In genomic region chr1:212760126-212760823, GRCh38 we compare ENCODE assay signal across 8 cellular contexts. TPM values are rescaled to one million over a fixed set of nuclear protein-coding genes. Genes with fewer than 3 reads are reported as not detected.
A peak's percentile ranks its signal among the peaks of the same experiment; 100 is the strongest.
DNase-seq lines count a peak whose midpoint lies in the region; ATAC-seq and TF ChIP-seq lines count a peak whose summit lies in the region.

No MANE protein-coding gene starts in this region.

- POLR2A ChIA-PET in activated CD8-positive, alpha-beta T cell treated with anti-CD3 and anti-CD28 coated beads for 36 hours (lab: Charles Lee) = no interaction called here

- H3K4me1 Mint-ChIP-seq in activated CD8-positive, alpha-beta T cell treated with anti-CD3 and anti-CD28 coated beads for 36 hours (ENCODE audit: low read depth) = peaks cover 17% of the 10 kb centered on the region

- DNase-seq in GM06990 (ENCODE audit: extremely low read depth, insufficient read length) = no peak
- DNase-seq in HuH-7 (ENCODE audit: low spot score) = peak; percentile 44
- DNase-seq in activated CD8-positive, alpha-beta T cell treated with anti-CD3 and anti-CD28 coated beads for 36 hours = peak; percentile 76
- no peak for DNase-seq in foreskin keratinocyte
- peak; percentile 12 for DNase-seq in stimulated activated CD8-positive, alpha-beta memory T cell treated with anti-CD3 and anti-CD28 coated beads, Interleukin-12 subunit alpha, Interleukin-12 subunit beta, amount 100 ng/mL, for 4 hours (ENCODE audit: low read depth)

- peaks cover 20% of the 10 kb centered on the region for H3K36me3 Mint-ChIP-seq in activated CD8-positive, alpha-beta T cell treated with anti-CD3 and anti-CD28 coated beads for 36 hours (ENCODE audit: low read depth)

- no peak overlapping the region for H3K27ac ChIP-seq in foreskin keratinocyte

- H3K4me3 ChIP-seq in GM06990 (replicated peaks; ENCODE audit: low read depth, low read length) = no peak overlapping the region

- CTCF ChIA-PET in activated CD8-positive, alpha-beta T cell treated with anti-CD3 and anti-CD28 coated beads for 36 hours (lab: Charles Lee) = interaction anchor here (0.6 to 5.6 kb wide), 9 partner anchors 9 to 94 kb away, joined by 3 to 35 read pairs (median 5); no protein-coding TSS in a partner anchor

- no peak overlapping the region for H3K4me3 Mint-ChIP-seq in activated CD8-positive, alpha-beta T cell treated with anti-CD3 and anti-CD28 coated beads for 36 hours

- peak; percentile 77 for TF ChIP-seq CTCF in GM06990 (IDR thresholded peaks at IDR 0.05; ENCODE audit: insufficient read depth, low read length, poor library complexity, severe bottlenecking)
- TF ChIP-seq CTCF in activated CD8-positive, alpha-beta T cell treated with anti-CD3 and anti-CD28 coated beads for 36 hours (IDR thresholded peaks at IDR 0.05) = peak; percentile 62
- TF ChIP-seq CTCF in foreskin keratinocyte (conservative IDR thresholded peaks at IDR 0.05) = peak; percentile 49

- ATAC-seq in activated CD8-positive, alpha-beta T cell treated with anti-CD3 and anti-CD28 coated beads for 36 hours = peak; percentile 96
- ATAC-seq in foreskin keratinocyte (peak; percentile 65), HG03025 (IDR thresholded peaks at IDR 0.05; ENCODE audit: low FRiP score, unreplicated experiment) (no peak), HG02938 (IDR thresholded peaks at IDR 0.05; ENCODE audit: unreplicated experiment) (no peak), GM21737 (IDR thresholded peaks at IDR 0.05; ENCODE audit: unreplicated experiment) (no peak)

- H3K9me3 Mint-ChIP-seq in activated CD8-positive, alpha-beta T cell treated with anti-CD3 and anti-CD28 coated beads for 36 hours = no peaks in the 10 kb centered on the region

- intact Hi-C loops in activated CD8-positive, alpha-beta T cell treated with anti-CD3 and anti-CD28 coated beads for 36 hours (cut with micrococcal nuclease) = loop anchor here (10.0 kb wide), 1 partner anchor 285 kb away; no protein-coding TSS in a partner anchor

- H3K27ac Mint-ChIP-seq in activated CD8-positive, alpha-beta T cell treated with anti-CD3 and anti-CD28 coated beads for 36 hours = no peak overlapping the region

- H3K36me3 ChIP-seq in GM06990 (ENCODE audit: control insufficient read depth, insufficient read depth, low read length) = peaks cover 4% of the 10 kb centered on the region

- no peaks in the 10 kb centered on the region for H3K4me1 ChIP-seq in foreskin keratinocyte

- H3K27me3 Mint-ChIP-seq in activated CD8-positive, alpha-beta T cell treated with anti-CD3 and anti-CD28 coated beads for 36 hours = no peaks in the 10 kb centered on the region

- no peaks in the 10 kb centered on the region for H3K27me3 ChIP-seq in GM06990 (replicated peaks; ENCODE audit: control insufficient read depth, insufficient read depth, low read length)
- no peaks in the 10 kb centered on the region for H3K27me3 ChIP-seq in foreskin keratinocyte

RNA-seq across cellular contexts. Expression of gene NSL1, which starts 31.3 kb away (rescaled TPM):
- total RNA-seq in activated CD8-positive, alpha-beta T cell treated with anti-CD3 and anti-CD28 coated beads for 36 hours = 10 to 100 TPM; 29.6 to 34.9 TPM
- 30.3 and 31.1 TPM in 2 replicates for total RNA-seq in foreskin keratinocyte
- 15.1 and 18.4 TPM in 2 replicates for polyA plus RNA-seq in foreskin keratinocyte

RNA-seq across cellular contexts. Expression of gene TATDN3, which starts 31.4 kb away (rescaled TPM):
- 10 to 100 TPM; 17.4 to 24.2 TPM for total RNA-seq in activated CD8-positive, alpha-beta T cell treated with anti-CD3 and anti-CD28 coated beads for 36 hours
- total RNA-seq in foreskin keratinocyte = 8.7 and 9.4 TPM in 2 replicates
- polyA plus RNA-seq in foreskin keratinocyte = 8.3 and 8.9 TPM in 2 replicates

Comparison
In these comparisons a context has a peak if more than half of its experiments do, and no peak if none do; other contexts are left out.
1. DNase-seq: peak in HuH-7 (single experiment), activated CD8-positive, alpha-beta T cell treated with anti-CD3 and anti-CD28 coated beads for 36 hours (single experiment) and stimulated activated CD8-positive, alpha-beta memory T cell treated with anti-CD3 and anti-CD28 coated beads, Interleukin-12 subunit alpha, Interleukin-12 subunit beta, amount 100 ng/mL, for 4 hours (single experiment); none in GM06990 (single experiment) and foreskin keratinocyte (0 of 2).
2. ATAC-seq: peak in activated CD8-positive, alpha-beta T cell treated with anti-CD3 and anti-CD28 coated beads for 36 hours (single experiment) and foreskin keratinocyte (single experiment); none in HG03025 (single experiment), HG02938 (single experiment) and GM21737 (single experiment).
3. Peak in every context shown above with its lines, with median percentiles within 50 percentile points of each other: CTCF ChIP-seq.